In the genomic region with DNA sequence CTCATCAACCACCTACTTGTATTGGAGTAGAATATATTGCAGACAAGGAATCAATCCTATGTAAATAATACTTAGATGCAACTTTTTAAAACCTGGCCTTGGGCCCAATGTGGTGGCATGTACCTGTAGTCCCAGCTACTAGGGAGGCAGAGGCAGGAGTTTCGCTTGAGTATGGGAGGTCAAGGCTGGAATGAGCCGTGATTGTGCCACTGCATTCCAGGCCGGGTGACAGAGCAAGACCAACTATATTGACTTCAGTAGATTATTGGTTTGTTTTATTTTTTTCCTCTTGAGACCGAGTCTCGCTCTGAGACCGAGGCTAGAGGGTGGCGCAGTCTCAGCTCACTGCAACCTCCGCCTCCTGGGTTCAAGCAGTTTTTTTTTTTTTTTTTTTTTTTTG, we compare ENCODE assay signal across 21 cellular contexts. TPM values are rescaled to one million over a fixed set of nuclear protein-coding genes. Genes with fewer than 3 reads are reported as not detected.
"Had no signal": no experiment of that assay in that cellular context is flagged by ENCODE, and none has a peak within 500 bp of the region (broad histone marks: within the 10 kb centered on the region; RNA-seq: fewer than 3 reads in every experiment).

No MANE protein-coding gene starts in this region.

- H3K4me1 ChIP-seq: prostate gland had no signal

- H3K27ac Mint-ChIP-seq: stimulated activated naive CD8-positive, alpha-beta T cell treated with anti-CD3 and anti-CD28 coated beads, Interleukin-15, Interleukin-2, amounts not matched to agents 100 ng/mL and 50 ng/mL, for 24 hours had no signal

- H3K27ac ChIP-seq: uterus had no signal

- H3K4me3 Mint-ChIP-seq: stimulated activated naive CD8-positive, alpha-beta T cell treated with anti-CD3 and anti-CD28 coated beads, Interleukin-15, Interleukin-2, amounts not matched to agents 100 ng/mL and 50 ng/mL, for 24 hours had no signal

- H3K9me3 Mint-ChIP-seq: stimulated activated naive CD8-positive, alpha-beta T cell treated with anti-CD3 and anti-CD28 coated beads, Interleukin-15, Interleukin-2, amounts not matched to agents 100 ng/mL and 50 ng/mL, for 24 hours had no signal

- H3K9me3 ChIP-seq: ascending aorta, breast epithelium, prostate gland, tibial nerve, uterus had no signal

- ATAC-seq: right cardiac atrium had no signal

- H3K4me3 ChIP-seq: ascending aorta, breast epithelium, hepatocyte, prostate gland, tibial nerve, uterus had no signal

- H3K36me3 ChIP-seq: ascending aorta, breast epithelium, prostate gland, tibial nerve, uterus had no signal

- DNase-seq: activated CD4-positive, alpha-beta T cell treated with anti-CD3 and anti-CD28 coated beads, Interleukin-2, amount 50 U/mL, for 4 hours; cortex of kidney; effector CD8-positive, alpha-beta T cell; occipital lobe; right cardiac atrium; small intestine; stimulated activated CD4-positive, alpha-beta T cell treated with anti-CD3 and anti-CD28 coated beads, Interleukin-15, amount 100 ng/mL, for 24 hours; stimulated activated CD4-positive, alpha-beta T cell treated with anti-CD3 and anti-CD28 coated beads, Interleukin-2, amount 100 ng/mL, for 48 hours; SW 1271; T-helper 2 cell; uterus had no signal

- H3K27me3 ChIP-seq: ascending aorta, breast epithelium, hepatocyte, tibial nerve, uterus had no signal

- H3K27me3 Mint-ChIP-seq: stimulated activated naive CD8-positive, alpha-beta T cell treated with anti-CD3 and anti-CD28 coated beads, Interleukin-15, Interleukin-2, amounts not matched to agents 100 ng/mL and 50 ng/mL, for 24 hours had no signal

RNA-seq across cellular contexts. Expression of a gene that starts 7.9 kb away (rescaled TPM):
- total RNA-seq: ascending aorta, breast epithelium, endothelial cell of umbilical vein, glomerular endothelial cell, hepatocyte, lung microvascular endothelial cell, myocyte, occipital lobe, right cardiac atrium, tibial nerve, uterus had no signal
